In the genomic region with DNA sequence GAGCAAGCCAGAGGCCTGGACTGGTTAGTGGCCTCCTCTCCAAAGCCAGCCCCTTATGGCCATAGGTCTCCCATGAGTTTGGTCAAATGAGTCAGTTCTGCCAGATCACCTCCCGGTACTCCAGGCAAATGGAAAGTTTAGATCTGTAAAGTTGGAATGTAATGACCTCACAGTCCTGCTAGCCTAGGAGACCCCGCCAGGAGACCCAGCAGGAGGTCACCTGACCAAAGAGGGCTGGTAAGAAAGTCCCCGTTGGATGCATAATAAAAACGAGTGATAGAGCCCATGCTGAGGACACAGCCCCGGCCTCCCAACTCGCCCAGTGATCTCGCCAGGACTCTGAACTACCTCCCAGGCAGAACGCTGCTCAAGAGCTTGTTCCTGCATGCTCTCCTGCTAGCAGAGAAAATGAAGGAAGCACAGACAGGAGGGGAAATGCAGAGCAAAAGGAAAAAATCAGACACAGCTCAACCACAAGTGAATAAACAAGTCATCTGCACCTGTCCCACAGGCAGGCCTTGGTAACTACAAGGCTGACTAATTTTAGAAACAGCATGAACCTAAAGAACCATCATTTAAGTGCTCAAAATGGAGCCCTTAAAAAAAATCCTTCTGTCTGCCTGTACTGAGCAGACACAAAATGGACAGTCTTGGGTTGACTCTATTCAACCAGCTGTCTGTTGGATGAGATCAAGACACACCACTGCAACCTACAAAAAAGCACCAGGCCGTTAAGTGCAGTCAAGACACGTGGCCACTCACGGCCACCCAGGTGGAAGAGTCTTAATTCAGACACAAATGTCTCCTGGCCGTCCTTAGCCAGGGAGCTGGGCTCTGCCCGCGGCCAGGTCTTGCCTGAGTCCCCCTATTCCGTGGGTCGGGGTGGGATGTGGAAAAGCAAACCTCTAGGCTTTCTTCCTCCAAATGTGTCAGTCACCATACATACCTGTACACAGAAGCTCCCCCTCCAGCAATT, we compare ENCODE assay signal across 1 cellular context.
TF ChIP-seq lines count a peak whose summit lies in the region.

No MANE protein-coding gene starts in this region.

TF ChIP-seq in IMR-90, 13 proteins besides CTCF, POLR2A, EP300 and RAD21 (continued from another document):
- TF ChIP-seq, protein P1, sequence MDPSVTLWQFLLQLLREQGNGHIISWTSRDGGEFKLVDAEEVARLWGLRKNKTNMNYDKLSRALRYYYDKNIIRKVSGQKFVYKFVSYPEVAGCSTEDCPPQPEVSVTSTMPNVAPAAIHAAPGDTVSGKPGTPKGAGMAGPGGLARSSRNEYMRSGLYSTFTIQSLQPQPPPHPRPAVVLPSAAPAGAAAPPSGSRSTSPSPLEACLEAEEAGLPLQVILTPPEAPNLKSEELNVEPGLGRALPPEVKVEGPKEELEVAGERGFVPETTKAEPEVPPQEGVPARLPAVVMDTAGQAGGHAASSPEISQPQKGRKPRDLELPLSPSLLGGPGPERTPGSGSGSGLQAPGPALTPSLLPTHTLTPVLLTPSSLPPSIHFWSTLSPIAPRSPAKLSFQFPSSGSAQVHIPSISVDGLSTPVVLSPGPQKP (IDR thresholded peaks at IDR 0.05; ENCODE audit: borderline replicate concordance, low read depth, low read length): no peak
- TF ChIP-seq CEBPB (IDR thresholded peaks at IDR 0.05; ENCODE audit: low read depth, low read length) (no peak), MAZ (IDR thresholded peaks at IDR 0.05; ENCODE audit: borderline replicate concordance, low read depth, low read length) (no peak)
